8 cellular contexts compared by ENCODE assay signal in the genomic region with DNA sequence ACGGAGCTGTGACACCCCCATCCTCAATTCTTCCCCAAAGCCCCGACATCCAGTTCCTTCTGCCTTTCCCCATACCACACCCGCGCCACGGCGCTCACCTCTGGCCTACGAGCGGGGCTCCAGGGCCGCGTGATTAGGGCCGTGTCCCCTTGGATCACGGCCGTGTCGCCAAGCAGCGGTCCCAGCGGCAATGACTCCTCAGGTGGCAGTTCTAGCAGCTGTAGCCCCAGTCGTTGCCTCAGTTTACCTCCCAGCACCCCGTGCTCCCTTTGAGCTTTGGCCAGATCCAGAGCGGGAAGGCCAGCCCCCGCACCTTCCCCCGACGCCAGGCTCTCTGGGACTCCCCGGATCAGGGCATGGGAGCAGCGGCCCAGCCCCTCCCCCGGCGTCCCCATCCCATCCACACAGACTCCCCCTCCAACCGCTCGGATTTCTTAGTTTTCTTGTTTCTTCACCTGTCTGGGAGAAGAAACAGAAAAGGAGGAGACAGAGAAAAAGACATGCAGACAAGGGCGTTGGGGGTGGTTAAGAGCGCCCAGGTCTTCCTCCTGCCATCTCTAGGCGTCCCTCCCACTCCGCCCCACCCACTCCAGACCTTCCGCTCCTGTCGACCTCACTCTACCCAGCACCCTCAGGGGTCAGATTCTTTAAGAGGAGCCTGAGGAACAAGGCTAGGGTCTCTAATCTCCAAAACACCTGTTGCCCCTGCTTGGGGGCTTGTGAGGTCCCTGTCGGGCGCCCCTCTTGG. TPM values are rescaled to one million over a fixed set of nuclear protein-coding genes. Genes with fewer than 3 reads are reported as not detected.
DNase-seq lines count a peak whose midpoint lies in the region; ATAC-seq and TF ChIP-seq lines count a peak whose summit lies in the region.

A gene with protein sequence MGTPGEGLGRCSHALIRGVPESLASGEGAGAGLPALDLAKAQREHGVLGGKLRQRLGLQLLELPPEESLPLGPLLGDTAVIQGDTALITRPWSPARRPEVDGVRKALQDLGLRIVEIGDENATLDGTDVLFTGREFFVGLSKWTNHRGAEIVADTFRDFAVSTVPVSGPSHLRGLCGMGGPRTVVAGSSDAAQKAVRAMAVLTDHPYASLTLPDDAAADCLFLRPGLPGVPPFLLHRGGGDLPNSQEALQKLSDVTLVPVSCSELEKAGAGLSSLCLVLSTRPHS (minus strand): TSS at position 533 of the 748 bp plus-strand sequence. CDS start 138 bp downstream, at position 395.

- H3K4me3 ChIP-seq in CD4-positive, CD25-positive, alpha-beta regulatory T cell (ENCODE audit: low read depth, low read length): peak within 1 kb of the TSS; percentile 79
- H3K4me3 ChIP-seq in Karpas-422 (ENCODE audit: low read length): peak within 1 kb of the TSS; percentile 72
- H3K4me3 ChIP-seq in tibial nerve: peak within 1 kb of the TSS; percentile 67 to 97 (median 85)

- H3K27me3 ChIP-seq in CD4-positive, CD25-positive, alpha-beta regulatory T cell (ENCODE audit: control insufficient read depth, insufficient read depth, low read length): no peaks in the 10 kb centered on the region
- H3K27me3 ChIP-seq in Karpas-422 (ENCODE audit: low read length) (no peaks in the 10 kb centered on the region), tibial nerve (no peaks in the 10 kb centered on the region)

- H4K20me1 ChIP-seq in Karpas-422 (ENCODE audit: insufficient read depth, low read depth, low read length): no peaks in the 10 kb centered on the region

- peak within 1 kb of the TSS; percentile 92 for H3K4me2 ChIP-seq in Karpas-422 (ENCODE audit: low read depth, low read length, poor library complexity, severe bottlenecking)

- no peak for TF ChIP-seq EP300 in tibial nerve (IDR thresholded peaks at IDR 0.05)

- no peaks in the 10 kb centered on the region for H3K9me2 ChIP-seq in Karpas-422 (replicated peaks; ENCODE audit: insufficient read depth, low read length)

- no peak for TF ChIP-seq POLR2A in tibial nerve (IDR thresholded peaks at IDR 0.05)

- no peaks in the 10 kb centered on the region for H3K9me3 ChIP-seq in CD4-positive, CD25-positive, alpha-beta regulatory T cell (ENCODE audit: control insufficient read depth in 2 of 2, low read length in 2 of 2)
- H3K9me3 ChIP-seq in Karpas-422 (ENCODE audit: low read length): no peaks in the 10 kb centered on the region
- H3K9me3 ChIP-seq in tibial nerve: no peaks in the 10 kb centered on the region

- peaks cover 4% of the 10 kb centered on the region for H3K79me2 ChIP-seq in Karpas-422 (ENCODE audit: low read length)

- peak; percentile 8 to 20 for ATAC-seq in CD4-positive, CD25-positive, alpha-beta regulatory T cell (ENCODE audit: low read depth in 2 of 2)
- ATAC-seq in HG02884 (IDR thresholded peaks at IDR 0.05; ENCODE audit: unreplicated experiment) (no peak), GM18498 (IDR thresholded peaks at IDR 0.05; ENCODE audit: unreplicated experiment) (no peak)

- H3K27ac Mint-ChIP-seq in CD4-positive, CD25-positive, alpha-beta regulatory T cell: peak within 1 kb of the TSS; percentile 90 to 92 (median 91)

- peak within 1 kb of the TSS; percentile 71 for H3K9ac ChIP-seq in Karpas-422 (ENCODE audit: low read length)

- peak within 1 kb of the TSS; percentile 81 to 98 (median 96) for H3K4me3 Mint-ChIP-seq in CD4-positive, CD25-positive, alpha-beta regulatory T cell

- peak in 4 of 5 experiments; percentile 53 to 84 (median 78) for TF ChIP-seq CTCF in tibial nerve (IDR thresholded peaks at IDR 0.05)
- no peak for TF ChIP-seq CTCF in GM13977 (IDR thresholded peaks at IDR 0.05; ENCODE audit: extremely low read depth, insufficient read depth, missing control alignments)

- H3K9me3 Mint-ChIP-seq in CD4-positive, CD25-positive, alpha-beta regulatory T cell: peaks cover 0 to 1% (median 0%) of the 10 kb centered on the region in 7 donors

- no peak for DNase-seq in CD4-positive, CD25-positive, alpha-beta regulatory T cell
- DNase-seq in Karpas-422 (no peak), cerebellum (ENCODE audit: low spot score) (no peak), lung microvascular endothelial cell (ENCODE audit: low read depth in 2 of 2) (no peak), tibial nerve (ENCODE audit: low spot score in 2 of 2) (no peak), GM13977 (ENCODE audit: low spot score) (no peak)

- peak within 1 kb of the TSS; percentile 25; the same call in 1 of the 2 replicates for H2AFZ ChIP-seq in Karpas-422 (ENCODE audit: low read length)

- peak within 1 kb of the TSS; percentile 71 for H3K27ac ChIP-seq in CD4-positive, CD25-positive, alpha-beta regulatory T cell (ENCODE audit: insufficient read depth, low read length, poor library complexity, severe bottlenecking)
- H3K27ac ChIP-seq in Karpas-422 (ENCODE audit: low read length) (no peak within 1 kb of the TSS), tibial nerve (peak within 1 kb of the TSS; percentile 92 to 100 (median 98))

- peaks cover 20% of the 10 kb centered on the region for H3K36me3 Mint-ChIP-seq in CD4-positive, CD25-positive, alpha-beta regulatory T cell

- H3K27me3 Mint-ChIP-seq in CD4-positive, CD25-positive, alpha-beta regulatory T cell: no peaks in the 10 kb centered on the region

- H3K4me1 ChIP-seq in CD4-positive, CD25-positive, alpha-beta regulatory T cell (ENCODE audit: control insufficient read depth, insufficient read depth, low read length, poor library complexity, severe bottlenecking): peaks cover 25% of the 10 kb centered on the region
- peaks cover 40% of the 10 kb centered on the region for H3K4me1 ChIP-seq in Karpas-422 (ENCODE audit: low read length)
- H3K4me1 ChIP-seq in tibial nerve: peaks cover 0 to 60% (median 19%) of the 10 kb centered on the region in 4 donors

- peaks cover 32% of the 10 kb centered on the region for H3K36me3 ChIP-seq in CD4-positive, CD25-positive, alpha-beta regulatory T cell (ENCODE audit: control insufficient read depth, insufficient read depth, low read length)
- peaks cover 25% of the 10 kb centered on the region for H3K36me3 ChIP-seq in Karpas-422 (ENCODE audit: insufficient read depth, low read length)
- peaks cover 0 to 65% (median 4%) of the 10 kb centered on the region in 3 donors for H3K36me3 ChIP-seq in tibial nerve

- H3K4me1 Mint-ChIP-seq in CD4-positive, CD25-positive, alpha-beta regulatory T cell: peaks cover 0 to 54% (median 26%) of the 10 kb centered on the region in 4 donors

- in situ Hi-C loops in GM13977 (cut with MboI; ENCODE audit: low pct_unique_long_range_greater_than_20kb, low sequenced_read_pairs, unreplicated experiment): no loop called here

- 10 to 12% methylated on average over 28 to 36 of the region's 36 CpGs for WGBS in tibial nerve, 2 donors

RNA-seq across cellular contexts. Expression of the gene that starts here (rescaled TPM):
- total RNA-seq in CD4-positive, CD25-positive, alpha-beta regulatory T cell: 13.6 TPM
- 10 to 100 TPM; 16.0 to 19.8 (median 17.7) TPM for polyA plus RNA-seq in CD4-positive, CD25-positive, alpha-beta regulatory T cell
- 13.3 and 24.0 TPM in 2 replicates for total RNA-seq in Karpas-422 (2014; rRNA removed; shearing (Covaris generic); ENCODE audit: low replicate concordance)
- total RNA-seq in cerebellum (69.0 TPM), lung microvascular endothelial cell (109 and 159 TPM in 2 replicates), tibial nerve (100 to 1,000 TPM; 134 to 193 (median 166) TPM)

Comparison
In these comparisons a context has a peak if more than half of its experiments do, and no peak if none do; other contexts are left out.
1. ATAC-seq: peak in CD4-positive, CD25-positive, alpha-beta regulatory T cell (2 of 2); none in HG02884 (single experiment) and GM18498 (single experiment).
2. Peak in every context shown above with its lines, with median percentiles within 50 percentile points of each other: H3K4me3 ChIP-seq.